18 cellular contexts compared by ENCODE assay signal in genomic region chr5:23991406-23991805, GRCh38.
"Had no signal": no experiment of that assay in that cellular context is flagged by ENCODE, and none has a peak within 500 bp of the region (broad histone marks: within the 10 kb centered on the region; RNA-seq: fewer than 3 reads in every experiment).

No MANE protein-coding gene starts in this region.

- H3K27me3 ChIP-seq: gastroesophageal sphincter, transverse colon, uterus had no signal

- FAIRE-seq: astrocyte, colon, islet of Langerhans had no signal

- DNase-seq: activated T-cell treated with anti-CD3 and anti-CD28 coated beads, Interleukin-2, amount 50 U/mL, for 1 hour; head of caudate nucleus; left ventricle myocardium superior; midbrain; natural killer cell; retina; stimulated activated CD4-positive, alpha-beta T cell treated with anti-CD3 and anti-CD28 coated beads, Interleukin-2, amount 100 ng/mL, for 48 hours; stimulated activated CD8-positive, alpha-beta memory T cell treated with anti-CD3 and anti-CD28 coated beads, Interleukin-4, amount 100 ng/mL, for 48 hours; stimulated activated naive B cell treated with anti-CD40 and anti-IgM and Interleukin-4, amounts not matched to agents 10 μg/mL and 1 μg/mL and 100 μg/mL, for 72 hours; transverse colon; uterus had no signal

- H3K4me1 ChIP-seq: gastroesophageal sphincter, transverse colon, uterus had no signal

- H3K4me3 ChIP-seq: gastroesophageal sphincter, transverse colon, uterus had no signal

- ATAC-seq: activated naive CD4-positive, alpha-beta T cell treated with anti-CD3 and anti-CD28 coated beads, Interleukin-2, amount 50 U/mL, for 72 hours; activated T-helper 17 cell treated with anti-CD3 and anti-CD28 coated beads, Interleukin-2, amount 50 U/mL, for 72 hours; gastroesophageal sphincter; left ventricle myocardium superior; natural killer cell; stimulated activated naive B cell treated with anti-CD40 and anti-IgM and Interleukin-4, amounts not matched to agents 10 μg/mL and 1 μg/mL and 100 μg/mL, for 72 hours; WTC11 had no signal

- H3K9me3 ChIP-seq: gastroesophageal sphincter, transverse colon, uterus had no signal

- H3K36me3 ChIP-seq: gastroesophageal sphincter, transverse colon, uterus had no signal

- H3K27ac ChIP-seq: gastroesophageal sphincter, transverse colon, uterus had no signal
